9 cellular contexts compared by ENCODE assay signal in the genomic region with DNA sequence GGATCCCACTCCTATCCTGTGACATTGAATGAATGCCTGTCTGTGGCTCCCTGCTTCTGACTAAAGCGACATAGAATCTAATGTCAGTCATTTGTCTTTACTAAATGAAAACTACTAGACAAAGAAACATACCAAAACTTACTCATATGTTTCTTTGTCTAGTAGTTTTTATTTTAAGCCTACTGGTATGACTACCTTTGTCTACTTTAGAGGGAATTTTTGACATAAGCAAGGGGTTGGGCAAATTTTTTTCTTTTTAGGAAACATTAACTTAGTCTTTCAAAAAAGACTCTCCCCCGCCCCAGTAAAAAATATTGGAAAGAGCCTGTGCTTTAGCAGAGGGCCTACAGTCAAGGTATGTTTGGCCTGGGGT. TPM values are rescaled to one million over a fixed set of nuclear protein-coding genes. Genes with fewer than 3 reads are reported as not detected.
DNase-seq lines count a peak whose midpoint lies in the region; ATAC-seq and TF ChIP-seq lines count a peak whose summit lies in the region.
"Had no signal": no experiment of that assay in that cellular context is flagged by ENCODE, and none has a peak within 500 bp of the region (broad histone marks: within the 10 kb centered on the region; RNA-seq: fewer than 3 reads in every experiment).

No MANE protein-coding gene starts in this region.

- H3K9me3 Mint-ChIP-seq in activated B cell treated with CpG ODN at 0.5 μM for 24 hours, result no peaks in the 10 kb centered on the region
- H3K9me3 Mint-ChIP-seq in effector memory CD8-positive, alpha-beta T cell, result no peaks in the 10 kb centered on the region

- peak overlapping the region; percentile 62 for H3K4me3 Mint-ChIP-seq in activated B cell treated with CpG ODN at 0.5 μM for 24 hours
- H3K4me3 Mint-ChIP-seq in effector memory CD8-positive, alpha-beta T cell, result peak overlapping the region in 1 of 2 donors; percentile 96

- H3K36me3 ChIP-seq in right atrium auricular region (no peaks in the 10 kb centered on the region), right lobe of liver (no peaks in the 10 kb centered on the region)

- peaks cover 0 to 66% of the 10 kb centered on the region in 2 donors for H3K4me1 ChIP-seq in right atrium auricular region
- peaks cover 0 to 44% (median 19%) of the 10 kb centered on the region in 4 donors for H3K4me1 ChIP-seq in right lobe of liver

- ATAC-seq in left cardiac atrium, result no peak
- ATAC-seq in activated B cell treated with CpG ODN at 0.5 μM for 24 hours (ENCODE audit: low read depth), result no peak
- no peak for ATAC-seq in right lobe of liver
- ATAC-seq in HG02642 (IDR thresholded peaks at IDR 0.05; ENCODE audit: poor library complexity, unreplicated experiment), result no peak
- no peak for ATAC-seq in effector memory CD8-positive, alpha-beta T cell (replicated peaks)

- peak overlapping the region; percentile 49 to 100 for H3K27ac ChIP-seq in right atrium auricular region
- H3K27ac ChIP-seq in right lobe of liver, result peak overlapping the region; percentile 1 to 20 (median 7)

- H3K4me3 ChIP-seq in right atrium auricular region (no peak overlapping the region), right lobe of liver (no peak overlapping the region)

- peaks cover 68% of the 10 kb centered on the region for H3K4me1 Mint-ChIP-seq in activated B cell treated with CpG ODN at 0.5 μM for 24 hours
- H3K4me1 Mint-ChIP-seq in effector memory CD8-positive, alpha-beta T cell (ENCODE audit: low read depth in 2 of 2), result peaks cover 46 to 80% of the 10 kb centered on the region in 2 donors

- 44% methylated on average over 2 of the region's 2 CpGs for WGBS in right lobe of liver (ENCODE audit: insufficient coverage, low coverage, low lambda C conversion rate, missing lambda C conversion rate)

- CTCF ChIA-PET in activated B cell treated with CpG ODN at 0.5 μM for 24 hours (lab: Charles Lee), result no interaction called here

- DNase-seq in right atrium auricular region (ENCODE audit: low spot score), result no peak
- no peak for DNase-seq in left cardiac atrium
- DNase-seq in activated B cell treated with CpG ODN at 0.5 μM for 24 hours, result no peak
- DNase-seq in right lobe of liver, result no peak
- DNase-seq in OCI-M2 (lab: John Stamatoyannopoulos, UW; ENCODE audit: unreplicated experiment), result no peak
- no peak for DNase-seq in effector memory CD8-positive, alpha-beta T cell
- DNase-seq in COLO668 (lab: John Stamatoyannopoulos, UW; ENCODE audit: unreplicated experiment), result no peak
- DNase-seq: NCI-H1105 had no signal

- POLR2A ChIA-PET in activated B cell treated with CpG ODN at 0.5 μM for 24 hours (lab: Charles Lee), result no interaction called here

- H3K9me3 ChIP-seq in right atrium auricular region (no peaks in the 10 kb centered on the region), right lobe of liver (no peaks in the 10 kb centered on the region)

- peak overlapping the region; percentile 83 for H3K27ac Mint-ChIP-seq in activated B cell treated with CpG ODN at 0.5 μM for 24 hours
- H3K27ac Mint-ChIP-seq in effector memory CD8-positive, alpha-beta T cell, result peak overlapping the region in 1 of 2 donors; percentile 60

- intact Hi-C loops in left cardiac atrium (cut with DNase I) (loop anchor here in 1 of 2 donors (5.0 kb wide), 1 partner anchor 41 kb away; no protein-coding TSS in a partner anchor), activated B cell treated with CpG ODN at 0.5 μM for 24 hours (cut with micrococcal nuclease) (no loop called here), right lobe of liver (cut with DNase I) (no loop called here)

- TF ChIP-seq POLR2A in right lobe of liver (IDR thresholded peaks at IDR 0.05), result no peak

- no peak for TF ChIP-seq CTCF in right atrium auricular region (IDR thresholded peaks at IDR 0.05)
- TF ChIP-seq CTCF in activated B cell treated with CpG ODN at 0.5 μM for 24 hours (IDR thresholded peaks at IDR 0.05), result no peak
- no peak for TF ChIP-seq CTCF in right lobe of liver (IDR thresholded peaks at IDR 0.05)

- no peaks in the 10 kb centered on the region for H3K27me3 Mint-ChIP-seq in activated B cell treated with CpG ODN at 0.5 μM for 24 hours
- H3K27me3 Mint-ChIP-seq in effector memory CD8-positive, alpha-beta T cell, result no peaks in the 10 kb centered on the region

- H3K36me3 Mint-ChIP-seq in activated B cell treated with CpG ODN at 0.5 μM for 24 hours (ENCODE audit: low read depth), result peaks cover 10% of the 10 kb centered on the region
- peaks cover 18% of the 10 kb centered on the region for H3K36me3 Mint-ChIP-seq in effector memory CD8-positive, alpha-beta T cell (ENCODE audit: insufficient read depth)

- no peaks in the 10 kb centered on the region for H3K27me3 ChIP-seq in right atrium auricular region
- H3K27me3 ChIP-seq in right lobe of liver, result no peaks in the 10 kb centered on the region

RNA-seq across cellular contexts. Expression of gene NEK7, which starts 4.9 kb away (rescaled TPM):
- total RNA-seq in right atrium auricular region, result 100 to 1,000 TPM; 168 to 228 TPM
- total RNA-seq in left cardiac atrium, result 100 to 1,000 TPM; 155 TPM
- 28.3 and 33.5 TPM in 2 replicates for total RNA-seq in activated B cell treated with CpG ODN at 0.5 μM for 24 hours
- 10 to 100 TPM; 20.6 to 32.3 (median 21.5) TPM for total RNA-seq in right lobe of liver
